In the genomic region with DNA sequence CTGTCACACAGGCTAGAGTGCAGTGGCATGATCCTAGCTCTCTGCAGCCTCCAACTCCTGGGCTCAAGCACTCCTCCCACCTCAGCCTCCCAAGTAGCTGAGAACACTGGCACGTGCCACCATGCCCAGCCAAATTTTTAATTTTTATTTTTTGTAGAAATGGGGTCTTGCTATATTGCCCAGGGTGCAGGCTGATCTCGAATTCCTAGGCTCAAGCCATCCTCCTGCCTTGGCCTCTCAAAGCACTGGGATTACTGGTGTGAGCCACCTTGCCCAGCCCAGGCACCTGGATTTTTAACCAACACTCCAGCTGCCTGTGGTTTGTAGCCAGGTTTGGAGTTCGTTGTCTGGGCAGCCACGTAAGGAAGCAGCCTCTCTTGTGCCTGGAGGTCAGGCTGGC, we compare ENCODE assay signal across 9 cellular contexts.
"Had no signal": no experiment of that assay in that cellular context is flagged by ENCODE, and none has a peak within 500 bp of the region (broad histone marks: within the 10 kb centered on the region; RNA-seq: fewer than 3 reads in every experiment).

No MANE protein-coding gene starts in this region.

- H3K27ac ChIP-seq: GM23248 had no signal

- H3K9me3 ChIP-seq: HAP-1 had no signal

- H2AFZ ChIP-seq: GM23248, GM23338 had no signal

- H3K4me2 ChIP-seq: GM23338 had no signal

- H3K36me3 ChIP-seq: HAP-1 had no signal

- ATAC-seq: GM23338, HCT116 had no signal

- H3K4me1 ChIP-seq: HAP-1 had no signal

- H3K4me3 ChIP-seq: GM23248, GM23338, HAP-1 had no signal

- DNase-seq: GM23248, GOT3, H7, H9, HCEC 1CT, HFFc6 had no signal
